ENCODE assay signal across 8 cellular contexts in genomic region chr4:124710911-124711310, GRCh38. TPM values are rescaled to one million over a fixed set of nuclear protein-coding genes. Genes with fewer than 3 reads are reported as not detected.
DNase-seq lines count a peak whose midpoint lies in the region; ATAC-seq and TF ChIP-seq lines count a peak whose summit lies in the region.

No MANE protein-coding gene starts in this region.

- H3K27me3 Mint-ChIP-seq in activated naive CD4-positive, alpha-beta T cell treated with anti-CD3 and anti-CD28 coated beads for 36 hours (ENCODE audit: low read depth) = peaks cover 6% of the 10 kb centered on the region
- peaks cover 19% of the 10 kb centered on the region for H3K27me3 Mint-ChIP-seq in activated T-helper 1 cell treated with anti-CD3 and anti-CD28 coated beads, Interleukin-12 subunit alpha, Interleukin-12 subunit beta, Interleukin-2, Interleukin-4 antibody, amounts not matched to agents 30 ng/mL and 10 ng/mL and 1 ng/mL, durations not matched to agents 14 hours and 24 hours and 36 hours (ENCODE audit: insufficient read depth)

- H3K36me3 ChIP-seq in urinary bladder (ENCODE audit: insufficient read depth) = no peaks in the 10 kb centered on the region

- H3K9me3 Mint-ChIP-seq in activated naive CD4-positive, alpha-beta T cell treated with anti-CD3 and anti-CD28 coated beads for 36 hours = no peaks in the 10 kb centered on the region
- no peaks in the 10 kb centered on the region for H3K9me3 Mint-ChIP-seq in activated T-helper 1 cell treated with anti-CD3 and anti-CD28 coated beads, Interleukin-12 subunit alpha, Interleukin-12 subunit beta, Interleukin-2, Interleukin-4 antibody, amounts not matched to agents 30 ng/mL and 10 ng/mL and 1 ng/mL, durations not matched to agents 14 hours and 24 hours and 36 hours

- H3K36me3 Mint-ChIP-seq in activated naive CD4-positive, alpha-beta T cell treated with anti-CD3 and anti-CD28 coated beads for 36 hours (ENCODE audit: low read depth) = no peaks in the 10 kb centered on the region
- H3K36me3 Mint-ChIP-seq in activated T-helper 1 cell treated with anti-CD3 and anti-CD28 coated beads, Interleukin-12 subunit alpha, Interleukin-12 subunit beta, Interleukin-2, Interleukin-4 antibody, amounts not matched to agents 30 ng/mL and 10 ng/mL and 1 ng/mL, durations not matched to agents 14 hours and 24 hours and 36 hours (ENCODE audit: low read depth) = no peaks in the 10 kb centered on the region

- TF ChIP-seq CTCF in astrocyte of the spinal cord (IDR thresholded peaks at IDR 0.05; ENCODE audit: low read depth, low read length) = no peak

- peaks cover 7% of the 10 kb centered on the region for H3K4me1 Mint-ChIP-seq in activated naive CD4-positive, alpha-beta T cell treated with anti-CD3 and anti-CD28 coated beads for 36 hours (ENCODE audit: low read depth)
- peaks cover 8% of the 10 kb centered on the region for H3K4me1 Mint-ChIP-seq in activated T-helper 1 cell treated with anti-CD3 and anti-CD28 coated beads, Interleukin-12 subunit alpha, Interleukin-12 subunit beta, Interleukin-2, Interleukin-4 antibody, amounts not matched to agents 30 ng/mL and 10 ng/mL and 1 ng/mL, durations not matched to agents 14 hours and 24 hours and 36 hours (ENCODE audit: low read depth)

- ATAC-seq in GM19455 (IDR thresholded peaks at IDR 0.05; ENCODE audit: unreplicated experiment) = no peak

- H3K27ac ChIP-seq in urinary bladder (ENCODE audit: low read depth) = no peak overlapping the region

- intact Hi-C loops in activated naive CD4-positive, alpha-beta T cell treated with anti-CD3 and anti-CD28 coated beads for 36 hours (cut with micrococcal nuclease) = loop anchor here (10.0 kb wide), 1 partner anchor 376 kb away; no protein-coding TSS in a partner anchor
- intact Hi-C loops in activated T-helper 1 cell treated with anti-CD3 and anti-CD28 coated beads, Interleukin-12 subunit alpha, Interleukin-12 subunit beta, Interleukin-2, Interleukin-4 antibody, amounts not matched to agents 30 ng/mL and 10 ng/mL and 1 ng/mL, durations not matched to agents 14 hours and 24 hours and 36 hours (cut with micrococcal nuclease) = no loop called here

- peak overlapping the region; percentile 86 for H3K4me3 ChIP-seq in astrocyte of the spinal cord (ENCODE audit: low read depth, low read length)
- peak overlapping the region; percentile 86 for H3K4me3 ChIP-seq in urinary bladder (ENCODE audit: low read depth, low read length)

- no peak overlapping the region for H3K27ac Mint-ChIP-seq in activated naive CD4-positive, alpha-beta T cell treated with anti-CD3 and anti-CD28 coated beads for 36 hours
- H3K27ac Mint-ChIP-seq in activated T-helper 1 cell treated with anti-CD3 and anti-CD28 coated beads, Interleukin-12 subunit alpha, Interleukin-12 subunit beta, Interleukin-2, Interleukin-4 antibody, amounts not matched to agents 30 ng/mL and 10 ng/mL and 1 ng/mL, durations not matched to agents 14 hours and 24 hours and 36 hours = no peak overlapping the region

- peak; percentile 4 for DNase-seq in activated naive CD4-positive, alpha-beta T cell treated with anti-CD3 and anti-CD28 coated beads for 36 hours
- DNase-seq in activated naive CD4-positive, alpha-beta T cell treated with Interleukin-2 at 50 U/mL for 16 hours = no peak
- DNase-seq in astrocyte of the spinal cord (ENCODE audit: low read depth, low spot score) (peak; percentile 29), left kidney (ENCODE audit: low read depth, low spot score) (peak; percentile 26)
- DNase-seq in activated naive CD4-positive, alpha-beta T cell treated with anti-CD3 and anti-CD28 coated beads, Interleukin-2, amount 50 U/mL, for 16 hours = no peak
- DNase-seq in activated T-helper 1 cell treated with anti-CD3 and anti-CD28 coated beads, Interleukin-12 subunit alpha, Interleukin-12 subunit beta, Interleukin-2, Interleukin-4 antibody, amounts not matched to agents 30 ng/mL and 10 ng/mL and 1 ng/mL, durations not matched to agents 14 hours and 24 hours and 36 hours (ENCODE audit: low spot score) = no peak

- CTCF ChIA-PET in activated naive CD4-positive, alpha-beta T cell treated with anti-CD3 and anti-CD28 coated beads for 36 hours (lab: Charles Lee) = no interaction called here

- 8% methylated on average over 5 of the region's 5 CpGs for WGBS in urinary bladder

- no peak overlapping the region for H3K4me3 Mint-ChIP-seq in activated naive CD4-positive, alpha-beta T cell treated with anti-CD3 and anti-CD28 coated beads for 36 hours
- no peak overlapping the region for H3K4me3 Mint-ChIP-seq in activated T-helper 1 cell treated with anti-CD3 and anti-CD28 coated beads, Interleukin-12 subunit alpha, Interleukin-12 subunit beta, Interleukin-2, Interleukin-4 antibody, amounts not matched to agents 30 ng/mL and 10 ng/mL and 1 ng/mL, durations not matched to agents 14 hours and 24 hours and 36 hours

- in situ Hi-C loops in astrocyte of the spinal cord (cut with HindIII; ENCODE audit: low sequenced_read_pairs) = no loop called here

- H3K4me1 ChIP-seq in urinary bladder (ENCODE audit: insufficient read depth) = no peaks in the 10 kb centered on the region

RNA-seq across cellular contexts. Expression of gene ANKRD50, which starts 1.6 kb away (rescaled TPM):
- total RNA-seq in activated naive CD4-positive, alpha-beta T cell treated with anti-CD3 and anti-CD28 coated beads for 36 hours = under 1 TPM; 0.57 to 0.74 TPM
- total RNA-seq in urinary bladder = 149 TPM
- polyA plus RNA-seq in urinary bladder = 13.3 TPM
- total RNA-seq in activated T-helper 1 cell treated with anti-CD3 and anti-CD28 coated beads, Interleukin-12 subunit alpha, Interleukin-12 subunit beta, Interleukin-2, Interleukin-4 antibody, amounts not matched to agents 30 ng/mL and 10 ng/mL and 1 ng/mL, durations not matched to agents 14 hours and 24 hours and 36 hours = 0.03 and 0.12 TPM in 2 replicates

Comparison
In these comparisons a context has a peak if more than half of its experiments do, and no peak if none do; other contexts are left out.
1. DNase-seq: peak in activated naive CD4-positive, alpha-beta T cell treated with anti-CD3 and anti-CD28 coated beads for 36 hours (single experiment), astrocyte of the spinal cord (single experiment) and left kidney (single experiment); none in activated naive CD4-positive, alpha-beta T cell treated with Interleukin-2 at 50 U/mL for 16 hours (single experiment), activated naive CD4-positive, alpha-beta T cell treated with anti-CD3 and anti-CD28 coated beads, Interleukin-2, amount 50 U/mL, for 16 hours (single experiment) and activated T-helper 1 cell treated with anti-CD3 and anti-CD28 coated beads, Interleukin-12 subunit alpha, Interleukin-12 subunit beta, Interleukin-2, Interleukin-4 antibody, amounts not matched to agents 30 ng/mL and 10 ng/mL and 1 ng/mL, durations not matched to agents 14 hours and 24 hours and 36 hours (single experiment).
2. RNA of gene ANKRD50, which starts 1.6 kb away (total RNA-seq): 149 TPM in urinary bladder (single experiment); 0.57 to 0.74 TPM in activated naive CD4-positive, alpha-beta T cell treated with anti-CD3 and anti-CD28 coated beads for 36 hours and 0.03 to 0.12 TPM in activated T-helper 1 cell treated with anti-CD3 and anti-CD28 coated beads, Interleukin-12 subunit alpha, Interleukin-12 subunit beta, Interleukin-2, Interleukin-4 antibody, amounts not matched to agents 30 ng/mL and 10 ng/mL and 1 ng/mL, durations not matched to agents 14 hours and 24 hours and 36 hours; every median in the first group is over 10 times any median in the second.